1 cellular context compared by ENCODE assay signal in the genomic region with DNA sequence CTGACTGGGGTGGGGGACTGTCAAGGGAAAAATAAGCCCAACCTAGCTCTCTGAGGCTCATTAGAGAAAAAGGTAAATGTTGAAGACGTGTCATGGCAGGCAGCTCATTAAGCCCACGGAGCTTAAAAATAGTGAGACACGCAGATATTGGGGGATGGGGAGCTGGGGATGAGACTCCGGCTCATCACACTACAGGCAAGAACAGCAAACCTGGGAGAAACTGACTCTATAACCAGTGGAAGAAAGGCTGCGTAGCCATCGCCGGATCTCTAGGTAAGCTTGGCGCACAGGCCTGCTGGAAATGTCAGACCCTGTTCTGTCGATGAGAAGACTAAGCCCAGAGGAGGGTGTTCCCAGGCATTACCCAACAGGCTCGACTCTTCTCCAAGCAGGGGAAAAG.
TF ChIP-seq lines count a peak whose summit lies in the region.

No MANE protein-coding gene starts in this region.

TF ChIP-seq in WTC11, 78 proteins besides CTCF, POLR2A, EP300 and RAD21 (continued from another document):
- TF ChIP-seq ARID4B (CRISPR knock-in tag; IDR thresholded peaks at IDR 0.05; ENCODE audit: borderline replicate concordance) (no peak), SMAD3 (CRISPR knock-in tag; IDR thresholded peaks at IDR 0.05; ENCODE audit: borderline replicate concordance) (no peak), HMGXB4 (CRISPR knock-in tag; IDR thresholded peaks at IDR 0.05) (no peak), FOXJ3 (CRISPR knock-in tag; IDR thresholded peaks at IDR 0.05; ENCODE audit: borderline replicate concordance) (no peak), ZNF317 (CRISPR knock-in tag; IDR thresholded peaks at IDR 0.05; ENCODE audit: borderline replicate concordance, low read depth) (no peak), PREB (CRISPR knock-in tag; IDR thresholded peaks at IDR 0.05; ENCODE audit: borderline replicate concordance) (no peak), HMGA2 (CRISPR knock-in tag; IDR thresholded peaks at IDR 0.05) (no peak), NR1H2 (CRISPR knock-in tag; IDR thresholded peaks at IDR 0.05) (no peak)
- TF ChIP-seq, protein P1, sequence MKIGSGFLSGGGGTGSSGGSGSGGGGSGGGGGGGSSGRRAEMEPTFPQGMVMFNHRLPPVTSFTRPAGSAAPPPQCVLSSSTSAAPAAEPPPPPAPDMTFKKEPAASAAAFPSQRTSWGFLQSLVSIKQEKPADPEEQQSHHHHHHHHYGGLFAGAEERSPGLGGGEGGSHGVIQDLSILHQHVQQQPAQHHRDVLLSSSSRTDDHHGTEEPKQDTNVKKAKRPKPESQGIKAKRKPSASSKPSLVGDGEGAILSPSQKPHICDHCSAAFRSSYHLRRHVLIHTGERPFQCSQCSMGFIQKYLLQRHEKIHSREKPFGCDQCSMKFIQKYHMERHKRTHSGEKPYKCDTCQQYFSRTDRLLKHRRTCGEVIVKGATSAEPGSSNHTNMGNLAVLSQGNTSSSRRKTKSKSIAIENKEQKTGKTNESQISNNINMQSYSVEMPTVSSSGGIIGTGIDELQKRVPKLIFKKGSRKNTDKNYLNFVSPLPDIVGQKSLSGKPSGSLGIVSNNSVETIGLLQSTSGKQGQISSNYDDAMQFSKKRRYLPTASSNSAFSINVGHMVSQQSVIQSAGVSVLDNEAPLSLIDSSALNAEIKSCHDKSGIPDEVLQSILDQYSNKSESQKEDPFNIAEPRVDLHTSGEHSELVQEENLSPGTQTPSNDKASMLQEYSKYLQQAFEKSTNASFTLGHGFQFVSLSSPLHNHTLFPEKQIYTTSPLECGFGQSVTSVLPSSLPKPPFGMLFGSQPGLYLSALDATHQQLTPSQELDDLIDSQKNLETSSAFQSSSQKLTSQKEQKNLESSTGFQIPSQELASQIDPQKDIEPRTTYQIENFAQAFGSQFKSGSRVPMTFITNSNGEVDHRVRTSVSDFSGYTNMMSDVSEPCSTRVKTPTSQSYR (CRISPR knock-in tag; IDR thresholded peaks at IDR 0.05): no peak
- TF ChIP-seq, protein P2, sequence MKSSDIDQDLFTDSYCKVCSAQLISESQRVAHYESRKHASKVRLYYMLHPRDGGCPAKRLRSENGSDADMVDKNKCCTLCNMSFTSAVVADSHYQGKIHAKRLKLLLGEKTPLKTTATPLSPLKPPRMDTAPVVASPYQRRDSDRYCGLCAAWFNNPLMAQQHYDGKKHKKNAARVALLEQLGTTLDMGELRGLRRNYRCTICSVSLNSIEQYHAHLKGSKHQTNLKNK (CRISPR knock-in tag; IDR thresholded peaks at IDR 0.05): no peak
- TF ChIP-seq, protein P3, sequence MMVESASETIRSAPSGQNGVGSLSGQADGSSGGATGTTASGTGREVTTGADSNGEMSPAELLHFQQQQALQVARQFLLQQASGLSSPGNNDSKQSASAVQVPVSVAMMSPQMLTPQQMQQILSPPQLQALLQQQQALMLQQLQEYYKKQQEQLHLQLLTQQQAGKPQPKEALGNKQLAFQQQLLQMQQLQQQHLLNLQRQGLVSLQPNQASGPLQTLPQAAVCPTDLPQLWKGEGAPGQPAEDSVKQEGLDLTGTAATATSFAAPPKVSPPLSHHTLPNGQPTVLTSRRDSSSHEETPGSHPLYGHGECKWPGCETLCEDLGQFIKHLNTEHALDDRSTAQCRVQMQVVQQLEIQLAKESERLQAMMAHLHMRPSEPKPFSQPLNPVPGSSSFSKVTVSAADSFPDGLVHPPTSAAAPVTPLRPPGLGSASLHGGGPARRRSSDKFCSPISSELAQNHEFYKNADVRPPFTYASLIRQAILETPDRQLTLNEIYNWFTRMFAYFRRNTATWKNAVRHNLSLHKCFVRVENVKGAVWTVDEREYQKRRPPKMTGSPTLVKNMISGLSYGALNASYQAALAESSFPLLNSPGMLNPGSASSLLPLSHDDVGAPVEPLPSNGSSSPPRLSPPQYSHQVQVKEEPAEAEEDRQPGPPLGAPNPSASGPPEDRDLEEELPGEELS (CRISPR knock-in tag; IDR thresholded peaks at IDR 0.05): no peak
